ENCODE assay signal across 35 cellular contexts in genomic region chr12:111169032-111169431, GRCh38.
"Had no signal": no experiment of that assay in that cellular context is flagged by ENCODE, and none has a peak within 500 bp of the region (broad histone marks: within the 10 kb centered on the region; RNA-seq: fewer than 3 reads in every experiment).

No MANE protein-coding gene starts in this region.

- H3K27ac ChIP-seq: ascending aorta, brain microvascular endothelial cell, breast epithelium, VCaP had no signal

- H3K4me3 ChIP-seq: ascending aorta, breast epithelium had no signal

- H3K27ac Mint-ChIP-seq: activated B cell treated with CpG ODN at 0.5 μM for 24 hours; activated CD4-positive, alpha-beta memory T cell treated with anti-CD3 and anti-CD28 coated beads for 36 hours; activated CD4-positive, alpha-beta T cell treated with anti-CD3 and anti-CD28 coated beads, Interleukin-2, amount 10 ng/mL, durations not matched to agents 24 days and 14 days; activated CD8-positive, alpha-beta T cell treated with anti-CD3 and anti-CD28 coated beads for 36 hours; activated naive CD4-positive, alpha-beta T cell treated with anti-CD3 and anti-CD28 coated beads, Interleukin-2, amount 10 ng/mL, durations not matched to agents 7 days and 5 days; activated naive CD4-positive, alpha-beta T cell treated with anti-CD3 and anti-CD28 coated beads, Interleukin-2, amount 50 U/mL, for 24 hours; activated naive CD8-positive, alpha-beta T cell; activated naive CD8-positive, alpha-beta T cell treated with anti-CD3 and anti-CD28 coated beads, Interleukin-2, amount 10 ng/mL, durations not matched to agents 7 days and 5 days; activated naive CD8-positive, alpha-beta T cell treated with anti-CD3 and anti-CD28 coated beads, Interleukin-2, amount 50 U/mL, for 24 hours; activated T-cell treated with anti-CD3 and anti-CD28 coated beads, Interleukin-2, amount 50 U/mL, for 72 hours; activated T-helper 1 cell treated with anti-CD3 and anti-CD28 coated beads, Interleukin-12 subunit alpha, Interleukin-12 subunit beta, Interleukin-2, Interleukin-4 antibody, amounts not matched to agents 30 ng/mL and 10 ng/mL and 1 ng/mL, durations not matched to agents 14 hours and 24 hours and 36 hours; activated T-helper 17 cell treated with anti-CD3 and anti-CD28 coated beads, Interleukin-2, amount 50 U/mL, for 72 hours; T-helper 1 cell treated with Interleukin-12 subunit alpha and Interleukin-12 subunit beta and Interleukin-4 antibody, amounts not matched to agents 30 μg/mL and 1 μg/mL, for 36 hours; T-helper 2 cell treated with Interferon-gamma antibody and Interleukin-4, amounts not matched to agents 5 μg/mL and 100 μg/mL, for 36 hours had no signal

- H3K9me3 ChIP-seq: ascending aorta, breast epithelium had no signal

- H3K4me3 Mint-ChIP-seq: activated B cell treated with CpG ODN at 0.5 μM for 24 hours; activated CD4-positive, alpha-beta memory T cell treated with anti-CD3 and anti-CD28 coated beads for 36 hours; activated CD4-positive, alpha-beta T cell treated with anti-CD3 and anti-CD28 coated beads, Interleukin-2, amount 10 ng/mL, durations not matched to agents 24 days and 14 days; activated CD8-positive, alpha-beta T cell treated with anti-CD3 and anti-CD28 coated beads for 36 hours; activated naive CD4-positive, alpha-beta T cell treated with anti-CD3 and anti-CD28 coated beads, Interleukin-2, amount 10 ng/mL, durations not matched to agents 7 days and 5 days; activated naive CD4-positive, alpha-beta T cell treated with anti-CD3 and anti-CD28 coated beads, Interleukin-2, amount 50 U/mL, for 24 hours; activated naive CD8-positive, alpha-beta T cell; activated naive CD8-positive, alpha-beta T cell treated with anti-CD3 and anti-CD28 coated beads, Interleukin-2, amount 10 ng/mL, durations not matched to agents 7 days and 5 days; activated naive CD8-positive, alpha-beta T cell treated with anti-CD3 and anti-CD28 coated beads, Interleukin-2, amount 50 U/mL, for 24 hours; activated T-cell treated with anti-CD3 and anti-CD28 coated beads, Interleukin-2, amount 50 U/mL, for 4 hours; activated T-cell treated with anti-CD3 and anti-CD28 coated beads, Interleukin-2, amount 50 U/mL, for 72 hours; activated T-helper 1 cell treated with anti-CD3 and anti-CD28 coated beads, Interleukin-12 subunit alpha, Interleukin-12 subunit beta, Interleukin-2, Interleukin-4 antibody, amounts not matched to agents 30 ng/mL and 10 ng/mL and 1 ng/mL, durations not matched to agents 14 hours and 24 hours and 36 hours; activated T-helper 17 cell treated with anti-CD3 and anti-CD28 coated beads, Interleukin-2, amount 50 U/mL, for 72 hours; T-helper 1 cell treated with Interleukin-12 subunit alpha and Interleukin-12 subunit beta and Interleukin-4 antibody, amounts not matched to agents 30 μg/mL and 1 μg/mL, for 36 hours; T-helper 2 cell treated with Interferon-gamma antibody and Interleukin-4, amounts not matched to agents 5 μg/mL and 100 μg/mL, for 36 hours had no signal

- H3K9me3 Mint-ChIP-seq: activated B cell treated with CpG ODN at 0.5 μM for 24 hours; activated CD4-positive, alpha-beta memory T cell treated with anti-CD3 and anti-CD28 coated beads for 36 hours; activated CD4-positive, alpha-beta T cell treated with anti-CD3 and anti-CD28 coated beads, Interleukin-2, amount 10 ng/mL, durations not matched to agents 24 days and 14 days; activated CD8-positive, alpha-beta T cell treated with anti-CD3 and anti-CD28 coated beads for 36 hours; activated naive CD4-positive, alpha-beta T cell treated with anti-CD3 and anti-CD28 coated beads, Interleukin-2, amount 10 ng/mL, durations not matched to agents 7 days and 5 days; activated naive CD4-positive, alpha-beta T cell treated with anti-CD3 and anti-CD28 coated beads, Interleukin-2, amount 50 U/mL, for 24 hours; activated naive CD8-positive, alpha-beta T cell treated with anti-CD3 and anti-CD28 coated beads, Interleukin-2, amount 10 ng/mL, durations not matched to agents 7 days and 5 days; activated naive CD8-positive, alpha-beta T cell treated with anti-CD3 and anti-CD28 coated beads, Interleukin-2, amount 50 U/mL, for 24 hours; activated T-cell treated with anti-CD3 and anti-CD28 coated beads, Interleukin-2, amount 50 U/mL, for 4 hours; activated T-cell treated with anti-CD3 and anti-CD28 coated beads, Interleukin-2, amount 50 U/mL, for 72 hours; activated T-helper 1 cell treated with anti-CD3 and anti-CD28 coated beads, Interleukin-12 subunit alpha, Interleukin-12 subunit beta, Interleukin-2, Interleukin-4 antibody, amounts not matched to agents 30 ng/mL and 10 ng/mL and 1 ng/mL, durations not matched to agents 14 hours and 24 hours and 36 hours; activated T-helper 17 cell treated with anti-CD3 and anti-CD28 coated beads, Interleukin-2, amount 50 U/mL, for 72 hours; T-helper 1 cell treated with Interleukin-12 subunit alpha and Interleukin-12 subunit beta and Interleukin-4 antibody, amounts not matched to agents 30 μg/mL and 1 μg/mL, for 36 hours; T-helper 2 cell treated with Interferon-gamma antibody and Interleukin-4, amounts not matched to agents 5 μg/mL and 100 μg/mL, for 36 hours had no signal

- H3K4me1 ChIP-seq: ascending aorta, breast epithelium had no signal

- H3K36me3 Mint-ChIP-seq: activated CD4-positive, alpha-beta memory T cell treated with anti-CD3 and anti-CD28 coated beads for 36 hours; activated naive CD4-positive, alpha-beta T cell treated with anti-CD3 and anti-CD28 coated beads, Interleukin-2, amount 10 ng/mL, durations not matched to agents 7 days and 5 days; activated naive CD4-positive, alpha-beta T cell treated with anti-CD3 and anti-CD28 coated beads, Interleukin-2, amount 50 U/mL, for 24 hours; activated naive CD8-positive, alpha-beta T cell; activated naive CD8-positive, alpha-beta T cell treated with anti-CD3 and anti-CD28 coated beads, Interleukin-2, amount 10 ng/mL, durations not matched to agents 7 days and 5 days had no signal

- H3K27me3 Mint-ChIP-seq: activated CD8-positive, alpha-beta T cell treated with anti-CD3 and anti-CD28 coated beads for 36 hours had no signal

- DNase-seq: activated B cell treated with CpG ODN at 0.5 μM for 24 hours; activated CD4-positive, alpha-beta memory T cell treated with anti-CD3 and anti-CD28 coated beads for 36 hours; activated CD4-positive, alpha-beta T cell treated with anti-CD3 and anti-CD28 coated beads for 4 hours; activated CD4-positive, alpha-beta T cell treated with anti-CD3 and anti-CD28 coated beads, Interleukin-2, amount 10 ng/mL, durations not matched to agents 24 days and 14 days; activated CD4-positive, alpha-beta T cell treated with anti-CD3 and anti-CD28 coated beads, Interleukin-2, amount 50 U/mL, for 1 hour; activated CD4-positive, alpha-beta T cell treated with anti-CD3 and anti-CD28 coated beads, Interleukin-2, amount 50 U/mL, for 4 hours; activated CD4-positive, CD25-positive, alpha-beta regulatory T cell treated with anti-CD3 and anti-CD28 coated beads, Interleukin-2, amount 50 U/mL, for 72 hours; activated CD8-positive, alpha-beta memory T cell treated with anti-CD3 and anti-CD28 coated beads, Interleukin-2, amount 50 U/mL, for 4 hours; activated CD8-positive, alpha-beta T cell treated with anti-CD3 and anti-CD28 coated beads for 36 hours; activated effector memory CD4-positive, alpha-beta T cell treated with anti-CD3 and anti-CD28 coated beads, Interleukin-2, amount 50 U/mL, for 16 hours; activated gamma-delta T cell treated with Interleukin-2 at 50 U/mL for 16 hours; activated naive CD4-positive, alpha-beta T cell; activated naive CD4-positive, alpha-beta T cell treated with anti-CD3 and anti-CD28 coated beads, Interleukin-2, amount 10 ng/mL, durations not matched to agents 7 days and 5 days; activated naive CD8-positive, alpha-beta T cell treated with anti-CD3 and anti-CD28 coated beads, Interleukin-2, amount 10 ng/mL, durations not matched to agents 7 days and 5 days; activated naive CD8-positive, alpha-beta T cell treated with anti-CD3 and anti-CD28 coated beads, Interleukin-2, amount 50 U/mL, for 24 hours; activated T-cell treated with anti-CD3 and anti-CD28 coated beads for 4 hours; activated T-cell treated with anti-CD3 and anti-CD28 coated beads, Interleukin-2, amount 50 U/mL, for 1 hour; activated T-cell treated with anti-CD3 and anti-CD28 coated beads, Interleukin-2, amount 50 U/mL, for 4 hours; activated T-cell treated with anti-CD3 and anti-CD28 coated beads, Interleukin-2, amount 50 U/mL, for 72 hours; amygdala; anterior cingulate cortex; brain microvascular endothelial cell; central memory CD4-positive, alpha-beta T cell; T-helper 1 cell; T-helper 2 cell; T-helper 9 cell had no signal

- H3K4me1 Mint-ChIP-seq: activated T-helper 17 cell treated with anti-CD3 and anti-CD28 coated beads, Interleukin-2, amount 50 U/mL, for 72 hours had no signal

- H3K36me3 ChIP-seq: ascending aorta, brain microvascular endothelial cell, breast epithelium had no signal

- H3K27me3 ChIP-seq: ascending aorta, brain microvascular endothelial cell had no signal
